13 cellular contexts compared by ENCODE assay signal in the genomic region with DNA sequence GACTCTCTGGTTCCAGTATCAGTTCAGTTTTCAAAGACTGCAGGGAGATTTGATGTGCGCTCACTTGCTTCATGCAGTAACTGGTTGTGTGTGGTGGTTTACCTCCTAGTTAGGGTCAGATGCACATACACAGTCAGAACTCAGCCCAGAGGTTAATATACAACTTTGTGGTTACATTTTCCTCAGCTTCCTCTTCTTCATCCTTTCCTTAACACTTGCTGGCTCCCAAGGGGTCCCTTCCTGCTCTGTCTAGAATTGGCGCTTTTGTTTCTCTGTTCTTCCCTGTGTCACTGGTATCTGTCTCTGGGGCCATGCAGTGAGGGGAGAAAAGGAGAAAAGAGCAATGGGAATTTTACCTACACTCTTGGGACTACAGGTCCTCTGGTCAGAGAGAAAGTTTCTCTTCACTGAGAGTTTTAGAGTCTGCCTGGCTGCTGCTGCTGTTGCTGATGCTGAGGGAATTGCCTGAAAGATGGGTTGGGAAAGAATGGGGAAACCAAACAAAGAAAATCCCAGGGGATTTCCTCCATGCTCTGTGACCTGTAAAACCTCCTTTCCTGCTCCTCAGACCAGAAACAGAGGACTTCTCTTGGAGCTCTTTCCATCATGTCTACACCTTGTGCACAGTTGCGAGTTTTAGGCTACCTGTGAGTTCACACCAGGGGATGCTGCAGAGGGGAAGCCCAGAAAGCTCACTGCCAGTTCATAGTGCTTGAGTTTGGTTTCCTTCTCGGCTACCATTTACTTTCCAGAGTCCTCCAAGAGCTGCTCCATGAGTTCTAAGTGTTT.
A peak's percentile ranks its signal among the peaks of the same experiment; 100 is the strongest.
DNase-seq lines count a peak whose midpoint lies in the region; ATAC-seq lines count a peak whose summit lies in the region.
"Had no signal": no experiment of that assay in that cellular context is flagged by ENCODE, and none has a peak within 500 bp of the region (broad histone marks: within the 10 kb centered on the region; RNA-seq: fewer than 3 reads in every experiment).

No MANE protein-coding gene starts in this region.

- DNase-seq in activated CD8-positive, alpha-beta memory T cell treated with anti-CD3 and anti-CD28 coated beads, Interleukin-2, amount 10 ng/mL, durations not matched to agents 7 days and 5 days = peak; percentile 25
- no peak for DNase-seq in activated CD8-positive, alpha-beta memory T cell treated with anti-CD3 and anti-CD28 coated beads, Interleukin-2, amount 50 U/mL, for 48 hours
- no peak for DNase-seq in activated CD4-positive, alpha-beta T cell treated with anti-CD3 and anti-CD28 coated beads for 4 hours
- no peak for DNase-seq in stimulated activated CD4-positive, alpha-beta T cell treated with anti-CD3 and anti-CD28 coated beads, Interleukin-4, amount 100 ng/mL, for 24 hours
- no peak for DNase-seq in GF-D8 (lab: John Stamatoyannopoulos, UW)
- DNase-seq: activated naive CD4-positive, alpha-beta T cell treated with anti-CD3 and anti-CD28 coated beads, Interleukin-2, amount 50 U/mL, for 16 hours; effector CD8-positive, alpha-beta T cell; stimulated activated CD4-positive, alpha-beta T cell treated with anti-CD3 and anti-CD28 coated beads, Interleukin-4, amount 100 ng/mL, for 4 hours; thyroid gland had no signal

- H3K36me3 Mint-ChIP-seq in activated CD8-positive, alpha-beta memory T cell treated with anti-CD3 and anti-CD28 coated beads, Interleukin-2, amount 10 ng/mL, durations not matched to agents 7 days and 5 days = no peaks in the 10 kb centered on the region
- H3K36me3 Mint-ChIP-seq in activated T-helper 17 cell treated with anti-CD3 and anti-CD28 coated beads, Interleukin-2, amount 50 U/mL, for 72 hours (ENCODE audit: low read depth) = no peaks in the 10 kb centered on the region

- no peak overlapping the region for H3K4me3 Mint-ChIP-seq in activated CD8-positive, alpha-beta memory T cell treated with anti-CD3 and anti-CD28 coated beads, Interleukin-2, amount 10 ng/mL, durations not matched to agents 7 days and 5 days
- H3K4me3 Mint-ChIP-seq in activated T-helper 17 cell treated with anti-CD3 and anti-CD28 coated beads, Interleukin-2, amount 50 U/mL, for 72 hours = no peak overlapping the region
- H3K4me3 Mint-ChIP-seq: neural crest cell had no signal

- no peak overlapping the region for H3K27ac Mint-ChIP-seq in activated CD8-positive, alpha-beta memory T cell treated with anti-CD3 and anti-CD28 coated beads, Interleukin-2, amount 10 ng/mL, durations not matched to agents 7 days and 5 days
- no peak overlapping the region for H3K27ac Mint-ChIP-seq in activated T-helper 17 cell treated with anti-CD3 and anti-CD28 coated beads, Interleukin-2, amount 50 U/mL, for 72 hours

- CTCF ChIA-PET in activated CD8-positive, alpha-beta memory T cell treated with anti-CD3 and anti-CD28 coated beads, Interleukin-2, amount 10 ng/mL, durations not matched to agents 7 days and 5 days (lab: Charles Lee) = no interaction called here

- H3K4me1 Mint-ChIP-seq in activated CD8-positive, alpha-beta memory T cell treated with anti-CD3 and anti-CD28 coated beads, Interleukin-2, amount 10 ng/mL, durations not matched to agents 7 days and 5 days = no peaks in the 10 kb centered on the region
- no peaks in the 10 kb centered on the region for H3K4me1 Mint-ChIP-seq in activated T-helper 17 cell treated with anti-CD3 and anti-CD28 coated beads, Interleukin-2, amount 50 U/mL, for 72 hours
- H3K4me1 Mint-ChIP-seq: neural crest cell had no signal

- ATAC-seq in activated CD8-positive, alpha-beta memory T cell treated with anti-CD3 and anti-CD28 coated beads, Interleukin-2, amount 10 ng/mL, durations not matched to agents 7 days and 5 days = no peak
- ATAC-seq in HG02678 (IDR thresholded peaks at IDR 0.05; ENCODE audit: unreplicated experiment) (peak; percentile 91), HG03558 (IDR thresholded peaks at IDR 0.05; ENCODE audit: extremely low read depth, unreplicated experiment) (peak; percentile 65)
- no peak for ATAC-seq in activated T-helper 17 cell treated with anti-CD3 and anti-CD28 coated beads, Interleukin-2, amount 50 U/mL, for 72 hours (replicated peaks)

- peaks cover 12% of the 10 kb centered on the region for H3K27me3 Mint-ChIP-seq in activated CD8-positive, alpha-beta memory T cell treated with anti-CD3 and anti-CD28 coated beads, Interleukin-2, amount 10 ng/mL, durations not matched to agents 7 days and 5 days
- H3K27me3 Mint-ChIP-seq in activated T-helper 17 cell treated with anti-CD3 and anti-CD28 coated beads, Interleukin-2, amount 50 U/mL, for 72 hours = peaks cover 33% of the 10 kb centered on the region

- no peaks in the 10 kb centered on the region for H3K9me3 Mint-ChIP-seq in activated CD8-positive, alpha-beta memory T cell treated with anti-CD3 and anti-CD28 coated beads, Interleukin-2, amount 10 ng/mL, durations not matched to agents 7 days and 5 days (ENCODE audit: low read depth)
- no peaks in the 10 kb centered on the region for H3K9me3 Mint-ChIP-seq in activated T-helper 17 cell treated with anti-CD3 and anti-CD28 coated beads, Interleukin-2, amount 50 U/mL, for 72 hours
- H3K9me3 Mint-ChIP-seq: neural crest cell had no signal

Comparison
In these comparisons a context has a peak if more than half of its experiments do, and no peak if none do; other contexts are left out.
1. ATAC-seq: peak in HG02678 (single experiment) and HG03558 (single experiment); none in activated CD8-positive, alpha-beta memory T cell treated with anti-CD3 and anti-CD28 coated beads, Interleukin-2, amount 10 ng/mL, durations not matched to agents 7 days and 5 days (single experiment) and activated T-helper 17 cell treated with anti-CD3 and anti-CD28 coated beads, Interleukin-2, amount 50 U/mL, for 72 hours (single experiment).